Comparison of ENCODE assay signal across 1 cellular context in the genomic region with DNA sequence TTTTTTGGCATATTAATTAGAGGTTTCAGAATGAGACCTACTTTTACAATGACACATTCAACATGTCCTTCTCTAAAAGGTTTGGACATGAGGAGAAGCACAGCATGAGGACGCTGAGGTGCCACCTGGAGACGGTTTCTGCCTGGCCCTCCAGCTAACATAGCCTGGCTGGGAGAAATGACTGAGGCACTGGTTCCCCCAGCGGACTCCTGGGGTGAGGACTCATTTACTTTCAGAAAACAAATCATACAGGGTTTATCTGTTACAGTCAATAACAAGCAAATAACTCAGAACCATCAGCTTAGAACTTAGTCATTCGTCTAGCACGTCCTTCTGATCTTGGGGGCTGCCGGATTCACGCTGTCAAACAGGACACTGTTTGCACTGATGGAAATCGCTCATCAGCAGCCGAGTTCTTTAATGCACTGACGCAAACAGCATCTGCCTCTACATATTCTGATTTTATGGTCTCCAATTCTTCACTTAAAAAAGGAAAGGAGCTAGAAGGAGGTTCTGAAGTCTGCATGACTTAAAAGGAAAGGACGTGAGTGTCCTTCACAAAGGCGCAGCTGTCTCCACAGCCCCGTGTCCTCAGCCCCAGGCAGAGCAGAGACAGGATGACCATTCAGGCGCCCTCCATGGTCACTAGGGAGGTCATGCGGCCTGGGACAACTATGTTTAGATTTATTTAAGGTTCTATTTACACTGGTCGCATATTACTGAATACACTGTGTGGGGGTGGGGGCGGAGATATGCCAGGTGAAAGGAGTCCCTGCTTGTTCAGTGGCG.
TF ChIP-seq lines count a peak whose summit lies in the region.

No MANE protein-coding gene starts in this region.

TF ChIP-seq in GM23338, 12 proteins besides CTCF, POLR2A, EP300 and RAD21 (continued from another document):
- TF ChIP-seq ZNF462 (CRISPR knock-in tag; IDR thresholded peaks at IDR 0.05) (no peak), CREB1 (CRISPR knock-in tag; IDR thresholded peaks at IDR 0.05; ENCODE audit: low read depth) (no peak), POLR2AphosphoS5 (IDR thresholded peaks at IDR 0.05; ENCODE audit: low read depth) (no peak), EZH2phosphoT487 (IDR thresholded peaks at IDR 0.05; ENCODE audit: unreplicated experiment) (no peak), EZH2 (IDR thresholded peaks at IDR 0.05; ENCODE audit: low read depth, unreplicated experiment) (no peak), ZNF114 (CRISPR knock-in tag; IDR thresholded peaks at IDR 0.05) (no peak), ZNF331 (CRISPR knock-in tag; IDR thresholded peaks at IDR 0.05; ENCODE audit: low read depth) (no peak)
